Comparison of ENCODE assay signal across 7 cellular contexts in genomic region chr12:31121022-31121728, GRCh38. TPM values are rescaled to one million over a fixed set of nuclear protein-coding genes. Genes with fewer than 3 reads are reported as not detected.
DNase-seq lines count a peak whose midpoint lies in the region; ATAC-seq and TF ChIP-seq lines count a peak whose summit lies in the region.
"Not testable (repeated sequence)": the region's sequence is repeated elsewhere in the genome, so short reads cannot be mapped to it uniquely, and the experiment has no call there.

No MANE protein-coding gene starts in this region.

- H3K4me3 ChIP-seq in GM23338 (peak overlapping the region; percentile 55), HUES6 (ENCODE audit: low read depth, low read length) (peak overlapping the region; percentile 66), iPS-18a (ENCODE audit: low read length) (peak overlapping the region; percentile 50)
- H3K4me3 ChIP-seq in endodermal cell (ENCODE audit: low read length); mesendoderm (ENCODE audit: low read length); neuronal stem cell (ENCODE audit: low read length in 2 of 2): not testable (repeated sequence)

- H3K27me3 Mint-ChIP-seq in GM23338 (ENCODE audit: insufficient read depth, low read depth, poor library complexity): peaks cover 36% of the 10 kb centered on the region
- H3K27me3 Mint-ChIP-seq in endodermal cell (ENCODE audit: insufficient read depth): peaks cover 45% of the 10 kb centered on the region

- H3K4me2 ChIP-seq in GM23338 (peak overlapping the region; percentile 83), neuronal stem cell (ENCODE audit: insufficient read depth, low read length, poor library complexity, severe bottlenecking) (peak overlapping the region; percentile 58)
- H3K4me2 ChIP-seq in mesendoderm (ENCODE audit: low read length): not testable (repeated sequence)

- 32 to 35% methylated on average over 5 to 14 of the region's 19 CpGs for WGBS in endodermal cell (ENCODE audit: insufficient coverage in 1 of 2, insufficient read length in 1 of 2), 2 experiments
- no CpG with 5 or more reads among the region's 19 CpGs for WGBS in mesendoderm (ENCODE audit: extremely low coverage, insufficient coverage, low lambda C conversion rate)
- WGBS in neuronal stem cell (ENCODE audit: extremely low coverage in 2 of 2, insufficient read length in 2 of 2, insufficient replicate concordance in 1 of 2), 2 donors: no CpG with 5 or more reads among the region's 19 CpGs

- H2BK15ac ChIP-seq in mesendoderm (replicated peaks; ENCODE audit: low read depth); neuronal stem cell (ENCODE audit: low read length): not testable (repeated sequence)

- H3F3A ChIP-seq in GM23338 (replicated peaks; ENCODE audit: low read depth): not testable (repeated sequence)

- H3K79me2 ChIP-seq in GM23338 (replicated peaks; ENCODE audit: insufficient read depth); mesendoderm (ENCODE audit: control insufficient read depth, insufficient read depth, low read length): not testable (repeated sequence)

- H2BK120ac ChIP-seq in mesendoderm (ENCODE audit: low read depth, low read length); neuronal stem cell (ENCODE audit: low read depth, low read length): not testable (repeated sequence)

- H3K18ac ChIP-seq in mesendoderm (ENCODE audit: low read length): peak overlapping the region; percentile 13
- not testable (repeated sequence) for H3K18ac ChIP-seq in neuronal stem cell (ENCODE audit: low read length)

- H3K36me3 ChIP-seq in GM23338 (ENCODE audit: insufficient read depth); HUES6 (ENCODE audit: control insufficient read depth, insufficient read depth, low read length); endodermal cell (ENCODE audit: control insufficient read depth, insufficient read depth, low read length); iPS-18a (ENCODE audit: control insufficient read depth, low read depth, low read length); mesendoderm (ENCODE audit: control insufficient read depth, insufficient read depth, low read length); neuronal stem cell (replicated peaks in 1 of 2; ENCODE audit: control insufficient read depth in 2 of 2, insufficient read depth in 2 of 2, low read length in 2 of 2): not testable (repeated sequence)

- H3K27ac ChIP-seq in GM23338 (ENCODE audit: low read depth); HUES6 (ENCODE audit: low read depth, low read length); endodermal cell (ENCODE audit: low read depth, low read length); iPS-18a (ENCODE audit: low read length); neuronal stem cell (replicated peaks; ENCODE audit: low read length): not testable (repeated sequence)
- peak overlapping the region; percentile 36 for H3K27ac ChIP-seq in mesendoderm (ENCODE audit: low read depth, low read length)

- H4K20me1 ChIP-seq in GM23338 (replicated peaks; ENCODE audit: insufficient read depth): not testable (repeated sequence)

- H3K9ac ChIP-seq in HUES6 (ENCODE audit: low read length); endodermal cell (ENCODE audit: extremely low read depth, low read length, poor library complexity, severe bottlenecking); iPS-18a (ENCODE audit: low read length); mesendoderm (ENCODE audit: low read length); neuronal stem cell (ENCODE audit: low read depth, low read length, poor library complexity): not testable (repeated sequence)

- H3K9me3 ChIP-seq in HUES6 (ENCODE audit: control insufficient read depth, insufficient read depth, low read depth, low read length); endodermal cell (ENCODE audit: control insufficient read depth, low read length); iPS-18a (ENCODE audit: control insufficient read depth, low read depth, low read length); neuronal stem cell (replicated peaks in 1 of 2; ENCODE audit: control insufficient read depth in 2 of 2, insufficient read depth in 1 of 2, low read depth in 1 of 2, low read length in 2 of 2): not testable (repeated sequence)

- H2BK5ac ChIP-seq in mesendoderm (ENCODE audit: low read length); neuronal stem cell (ENCODE audit: low read length): not testable (repeated sequence)

- DNase-seq in GM23338 (ENCODE audit: low spot score) (peak; percentile 66), NCI-H69 (lab: John Stamatoyannopoulos, UW) (peak; percentile 74), endodermal cell (peak; percentile 82), mesendoderm (peak; percentile 75)
- DNase-seq in neuronal stem cell (ENCODE audit: low spot score): not testable (repeated sequence)

- not testable (repeated sequence) for H2AK5ac ChIP-seq in mesendoderm (ENCODE audit: low read length); neuronal stem cell (ENCODE audit: low read depth, low read length)

- not testable (repeated sequence) for H3K9me3 Mint-ChIP-seq in GM23338, endodermal cell

- not testable (repeated sequence) for H3K56ac ChIP-seq in mesendoderm (ENCODE audit: low read length)

- H3K9me2 ChIP-seq in GM23338 (ENCODE audit: insufficient read depth): not testable (repeated sequence)

- H2BK12ac ChIP-seq in neuronal stem cell (ENCODE audit: low read length): not testable (repeated sequence)

- not testable (repeated sequence) for ATAC-seq in GM23338

- H3K4me1 ChIP-seq in GM23338 (ENCODE audit: insufficient read depth); HUES6 (ENCODE audit: control insufficient read depth, insufficient read depth, low read length); endodermal cell (ENCODE audit: control insufficient read depth, insufficient read depth, low read length); iPS-18a (ENCODE audit: control insufficient read depth, low read depth, low read length); mesendoderm (ENCODE audit: control insufficient read depth, low read depth, low read length): not testable (repeated sequence)
- H3K4me1 ChIP-seq in neuronal stem cell (ENCODE audit: control insufficient read depth in 2 of 2, insufficient read depth in 1 of 2, low read depth in 1 of 2, low read length in 2 of 2): peaks cover 9 to 16% of the 10 kb centered on the region in 2 donors

- not testable (repeated sequence) for H2AFZ ChIP-seq in GM23338
- H2AFZ ChIP-seq in neuronal stem cell (ENCODE audit: low read length): peak overlapping the region; percentile 49

- H3K4me1 Mint-ChIP-seq in GM23338 (peaks cover 12% of the 10 kb centered on the region), endodermal cell (peaks cover 17% of the 10 kb centered on the region)

- H3K23ac ChIP-seq in mesendoderm (ENCODE audit: low read length); neuronal stem cell (ENCODE audit: low read depth, low read length, poor library complexity): not testable (repeated sequence)

- not testable (repeated sequence) for H3K4ac ChIP-seq in mesendoderm (ENCODE audit: low read depth, low read length); neuronal stem cell (ENCODE audit: low read length)

- H3K14ac ChIP-seq in neuronal stem cell (ENCODE audit: low read length): not testable (repeated sequence)

- TF ChIP-seq CTCF in GM23338 (conservative IDR thresholded peaks at IDR 0.05; ENCODE audit: low read depth in 2 of 2); endodermal cell (conservative IDR thresholded peaks at IDR 0.05): not testable (repeated sequence)

- not testable (repeated sequence) for H3K79me1 ChIP-seq in mesendoderm (ENCODE audit: low read length); neuronal stem cell (ENCODE audit: low read depth, low read length)

- H4K91ac ChIP-seq in neuronal stem cell (ENCODE audit: low read depth, low read length, poor library complexity): not testable (repeated sequence)

- H3K4me3 Mint-ChIP-seq in GM23338: peak overlapping the region; percentile 69; the same call in 2 of the 3 replicates
- H3K4me3 Mint-ChIP-seq in endodermal cell: peak overlapping the region; percentile 54

- H3K27me3 ChIP-seq in GM23338 (ENCODE audit: insufficient read depth) (peaks cover 43% of the 10 kb centered on the region), HUES6 (ENCODE audit: control insufficient read depth, insufficient read depth, low read length) (peaks cover 41% of the 10 kb centered on the region), endodermal cell (ENCODE audit: control insufficient read depth, insufficient read depth, low read length, poor library complexity, severe bottlenecking) (peaks cover 40% of the 10 kb centered on the region), iPS-18a (ENCODE audit: control insufficient read depth, insufficient read depth, low read length) (peaks cover 40% of the 10 kb centered on the region), mesendoderm (ENCODE audit: insufficient read depth, low read length, poor library complexity) (peaks cover 16% of the 10 kb centered on the region), neuronal stem cell (ENCODE audit: control insufficient read depth in 3 of 3, insufficient read depth in 3 of 3, low read depth in 1 of 3, low read length in 3 of 3) (peaks cover 3 to 27% (median 22%) of the 10 kb centered on the region in 3 experiments)

- H4K8ac ChIP-seq in mesendoderm (ENCODE audit: low read depth, low read length); neuronal stem cell (ENCODE audit: low read depth, low read length): not testable (repeated sequence)

- H4K5ac ChIP-seq in mesendoderm (ENCODE audit: low read length): not testable (repeated sequence)

- H3K27ac Mint-ChIP-seq in GM23338: not testable (repeated sequence)
- peak overlapping the region; percentile 65 for H3K27ac Mint-ChIP-seq in endodermal cell

- not testable (repeated sequence) for H3K36me3 Mint-ChIP-seq in GM23338 (ENCODE audit: low read depth); endodermal cell (ENCODE audit: low read depth)

RNA-seq across cellular contexts. Expression of gene DDX11, which starts 47.5 kb away (rescaled TPM):
- 95.7 and 103 TPM in 2 replicates for total RNA-seq in GM23338 (2014; rRNA removed; shearing (Covaris generic))
- 58.4 and 66.0 TPM in 2 replicates for polyA plus RNA-seq in GM23338 (2016; fragmentation: Nextera tagmentation; extraction: Ambion mirVana)
- 100 to 1,000 TPM; 136 to 298 TPM for total RNA-seq in endodermal cell
- polyA plus RNA-seq in endodermal cell (2013, experiment 1 of 2): 70.7 TPM
- polyA plus RNA-seq in endodermal cell (2013, experiment 2 of 2): 52.5 TPM
- 34.5 TPM for polyA plus RNA-seq in mesendoderm (2013, experiment 1 of 2)
- polyA plus RNA-seq in mesendoderm (2013, experiment 2 of 2): 34.8 TPM
- 36.0 TPM for polyA plus RNA-seq in neuronal stem cell (2013, experiment 1 of 2)
- polyA plus RNA-seq in neuronal stem cell (2013, experiment 2 of 2): 34.3 TPM
